32 cellular contexts compared by ENCODE assay signal in genomic region chr3:171551296-171551695, GRCh38.
"Had no signal": no experiment of that assay in that cellular context is flagged by ENCODE, and none has a peak within 500 bp of the region (broad histone marks: within the 10 kb centered on the region; RNA-seq: fewer than 3 reads in every experiment).

No MANE protein-coding gene starts in this region.

- H3K36me3 ChIP-seq: adrenal gland, ascending aorta, brain microvascular endothelial cell, breast epithelium, cardiac muscle cell had no signal

- H3K4me3 ChIP-seq: adrenal gland, ascending aorta, body of pancreas, breast epithelium, cardiac muscle cell had no signal

- H3K27ac ChIP-seq: adrenal gland, ascending aorta, body of pancreas, brain microvascular endothelial cell, breast epithelium, cardiac muscle cell had no signal

- H3K9me3 ChIP-seq: adrenal gland, ascending aorta, body of pancreas, breast epithelium had no signal

- ATAC-seq: activated naive CD4-positive, alpha-beta T cell treated with anti-CD3 and anti-CD28 coated beads, Interleukin-2, amount 50 U/mL, for 72 hours; activated naive CD8-positive, alpha-beta T cell treated with anti-CD3 and anti-CD28 coated beads, Interleukin-2, amount 50 U/mL, for 24 hours; activated T-cell treated with anti-CD3 and anti-CD28 coated beads, Interleukin-2, amount 50 U/mL, for 4 hours; activated T-cell treated with anti-CD3 and anti-CD28 coated beads, Interleukin-2, amount 50 U/mL, for 72 hours; activated T-helper 17 cell treated with anti-CD3 and anti-CD28 coated beads, Interleukin-2, amount 50 U/mL, for 72 hours; body of pancreas had no signal

- H3K27me3 ChIP-seq: adrenal gland, ascending aorta, body of pancreas, brain microvascular endothelial cell, breast epithelium, cardiac muscle cell had no signal

- DNase-seq: activated effector memory CD4-positive, alpha-beta T cell treated with anti-CD3 and anti-CD28 coated beads, Interleukin-2, amount 50 U/mL, for 16 hours; activated effector memory CD4-positive, alpha-beta T cell treated with Interleukin-2 at 50 U/mL for 16 hours; activated gamma-delta T cell; activated gamma-delta T cell treated with Interleukin-2 at 50 U/mL for 16 hours; activated naive CD4-positive, alpha-beta T cell; activated naive CD4-positive, alpha-beta T cell treated with anti-CD3 and anti-CD28 coated beads for 36 hours; activated naive CD4-positive, alpha-beta T cell treated with anti-CD3 and anti-CD28 coated beads, Interleukin-2, amount 10 ng/mL, durations not matched to agents 7 days and 5 days; activated naive CD4-positive, alpha-beta T cell treated with anti-CD3 and anti-CD28 coated beads, Interleukin-2, amount 50 U/mL, for 16 hours; activated naive CD4-positive, alpha-beta T cell treated with Interleukin-2 at 50 U/mL for 16 hours; activated naive CD8-positive, alpha-beta T cell treated with anti-CD3 and anti-CD28 coated beads for 36 hours; activated naive CD8-positive, alpha-beta T cell treated with anti-CD3 and anti-CD28 coated beads, Interleukin-2, amount 10 ng/mL, durations not matched to agents 7 days and 5 days; activated naive CD8-positive, alpha-beta T cell treated with anti-CD3 and anti-CD28 coated beads, Interleukin-2, amount 50 U/mL, for 24 hours; activated T-cell treated with anti-CD3 and anti-CD28 coated beads, Interleukin-2, amount 50 U/mL, for 1 hour; activated T-cell treated with anti-CD3 and anti-CD28 coated beads, Interleukin-2, amount 50 U/mL, for 24 hours; activated T-cell treated with anti-CD3 and anti-CD28 coated beads, Interleukin-2, amount 50 U/mL, for 4 hours; activated T-cell treated with anti-CD3 and anti-CD28 coated beads, Interleukin-2, amount 50 U/mL, for 48 hours; activated T-cell treated with anti-CD3 and anti-CD28 coated beads, Interleukin-2, amount 50 U/mL, for 72 hours; adrenal gland; amniotic stem cell; amygdala; anterior cingulate cortex; aorta; body of pancreas; brain microvascular endothelial cell; caudate nucleus; central memory CD4-positive, alpha-beta T cell; cerebellar nuclear complex had no signal

- H3K4me1 ChIP-seq: ascending aorta, body of pancreas, breast epithelium had no signal
